Comparison of ENCODE assay signal across 14 cellular contexts in the genomic region with DNA sequence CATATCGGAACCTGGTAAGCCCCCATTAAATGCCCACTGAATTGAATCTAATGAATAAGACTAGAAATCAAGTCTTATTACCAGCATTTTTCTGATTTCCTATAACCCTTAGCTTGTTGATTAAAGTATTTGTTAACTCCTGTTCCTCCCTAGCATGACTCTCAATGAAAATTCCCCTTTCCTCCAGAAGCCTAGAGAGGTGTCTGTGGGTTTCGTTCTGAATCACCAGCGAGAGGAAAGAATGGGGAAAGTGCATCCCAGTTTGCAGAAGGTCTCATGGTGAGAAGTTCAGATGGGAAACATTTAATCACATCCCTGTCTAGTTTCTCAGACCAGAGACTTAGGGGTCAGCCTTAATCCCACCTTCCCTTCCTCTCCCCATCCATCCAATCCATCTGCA.
"Had no signal": no experiment of that assay in that cellular context is flagged by ENCODE, and none has a peak within 500 bp of the region (broad histone marks: within the 10 kb centered on the region; RNA-seq: fewer than 3 reads in every experiment).

No MANE protein-coding gene starts in this region.

- H3K27ac Mint-ChIP-seq: brain, endodermal cell, progenitor cell of endocrine pancreas, type B pancreatic cell had no signal

- H3K36me3 ChIP-seq: suprapubic skin had no signal

- H3K9me3 ChIP-seq: suprapubic skin had no signal

- H3K9me3 Mint-ChIP-seq: brain, endodermal cell, type B pancreatic cell had no signal

- FAIRE-seq: small intestine had no signal

- DNase-seq: activated naive CD4-positive, alpha-beta T cell; amygdala; cerebellar nuclear complex; dermis blood vessel endothelial cell; endodermal cell; erythroblast; midbrain; occipital lobe; right cardiac atrium; small intestine had no signal

- H3K4me1 ChIP-seq: suprapubic skin had no signal

- H3K4me3 Mint-ChIP-seq: brain, endodermal cell, type B pancreatic cell had no signal

- H3K4me3 ChIP-seq: suprapubic skin had no signal

- ATAC-seq: right cardiac atrium had no signal

- H3K4me1 Mint-ChIP-seq: endodermal cell had no signal

- H3K27ac ChIP-seq: suprapubic skin had no signal

- H3K36me3 Mint-ChIP-seq: brain, type B pancreatic cell had no signal
